ENCODE assay signal across 10 cellular contexts in the genomic region with DNA sequence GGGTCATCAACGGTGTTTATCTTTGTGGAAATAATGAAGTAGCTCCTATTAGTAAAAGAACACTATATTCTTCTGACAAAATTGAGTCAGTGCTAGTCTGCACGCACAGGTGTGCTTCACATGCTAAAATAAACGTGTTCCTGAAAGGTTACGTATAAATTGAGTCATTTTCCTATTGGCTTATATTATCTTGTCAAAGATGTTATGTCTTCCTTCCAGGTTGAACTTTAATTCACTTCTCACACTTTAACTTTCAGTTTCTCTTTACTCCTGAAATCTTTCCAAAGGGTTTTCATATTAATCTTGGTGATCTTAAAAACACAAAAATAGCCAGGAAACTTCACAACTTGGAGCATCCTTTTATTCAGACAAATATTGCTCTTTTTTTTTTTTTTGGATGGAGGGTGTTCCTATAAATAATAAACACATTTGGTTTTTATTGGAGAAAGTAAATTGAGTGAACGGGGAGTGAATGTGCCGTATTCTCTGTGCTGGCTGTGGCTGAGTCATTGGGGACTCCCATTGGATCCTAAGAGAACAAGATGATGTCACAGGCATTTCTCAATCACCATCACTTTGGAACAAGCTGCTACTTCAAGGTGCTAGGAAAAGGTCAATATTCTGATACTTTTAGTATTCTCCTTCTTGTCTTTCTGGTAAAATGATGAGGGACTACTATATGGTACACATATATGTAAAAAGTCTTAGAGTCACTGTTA.
DNase-seq lines count a peak whose midpoint lies in the region; ATAC-seq and TF ChIP-seq lines count a peak whose summit lies in the region.
"Had no signal": no experiment of that assay in that cellular context is flagged by ENCODE, and none has a peak within 500 bp of the region (broad histone marks: within the 10 kb centered on the region; RNA-seq: fewer than 3 reads in every experiment).

No MANE protein-coding gene starts in this region.

- ATAC-seq in left cardiac atrium (peak; percentile 85 to 86), HG03432 (IDR thresholded peaks at IDR 0.05; ENCODE audit: unreplicated experiment) (no peak), GM18909 (IDR thresholded peaks at IDR 0.05; ENCODE audit: poor library complexity, unreplicated experiment) (no peak)

- H3K27me3 ChIP-seq in skeletal muscle satellite cell (ENCODE audit: control insufficient read depth, insufficient read depth, low read length), result no peaks in the 10 kb centered on the region
- H3K27me3 ChIP-seq: testis had no signal

- H3K27ac ChIP-seq in HEK293 (ENCODE audit: extremely low read depth, low read depth, low read length), result no peak overlapping the region
- H3K27ac ChIP-seq: testis had no signal

- peak overlapping the region; percentile 63 for H3K9ac ChIP-seq in skeletal muscle satellite cell (ENCODE audit: low read depth, low read length)

- no peak for TF ChIP-seq CTCF in HEK293 (tag by site-specific recombination; IDR thresholded peaks at IDR 0.05)

- POLR2A ChIA-PET in HEK293 (lab: Yijun Ruan, JAX), result no interaction called here

- no peaks in the 10 kb centered on the region for H3K9me3 ChIP-seq in HEK293 (ENCODE audit: control insufficient read depth, insufficient read depth, low read depth, low read length)
- H3K9me3 ChIP-seq in skeletal muscle satellite cell (replicated peaks; ENCODE audit: low read length), result no peaks in the 10 kb centered on the region
- H3K9me3 ChIP-seq: testis had no signal

- no peak overlapping the region for H3K4me3 ChIP-seq in HEK293 (ENCODE audit: low read depth, low read length)
- H3K4me3 ChIP-seq in skeletal muscle satellite cell (ENCODE audit: low read length), result peak overlapping the region; percentile 65

- H3K4me1 ChIP-seq in HEK293 (ENCODE audit: control insufficient read depth, insufficient read depth, low read length), result no peaks in the 10 kb centered on the region
- peaks cover 23% of the 10 kb centered on the region for H3K4me1 ChIP-seq in skeletal muscle satellite cell (ENCODE audit: control insufficient read depth, insufficient read depth, low read length)
- H3K4me1 ChIP-seq: testis had no signal

- intact Hi-C loops in left cardiac atrium (cut with DNase I), result no loop called here

- H3K36me3 ChIP-seq in HEK293 (ENCODE audit: control insufficient read depth in 2 of 2, insufficient read depth in 1 of 2, low read length in 2 of 2) (no peaks in the 10 kb centered on the region), skeletal muscle satellite cell (ENCODE audit: insufficient read depth, low read length) (no peaks in the 10 kb centered on the region)

- DNase-seq in amniotic epithelial cell (ENCODE audit: low read depth) (peak; percentile 94), left cardiac atrium (peak; percentile 34), NCI-H187 (lab: John Stamatoyannopoulos, UW) (no peak), NOMO-1 (lab: John Stamatoyannopoulos, UW; ENCODE audit: unreplicated experiment in 2 of 2) (no peak)
- DNase-seq: activated CD4-positive, alpha-beta T cell treated with anti-CD3 and anti-CD28 coated beads, Interleukin-2, amount 50 U/mL, for 48 hours; testis had no signal

- CTCF ChIA-PET in HEK293 (lab: Yijun Ruan, JAX), result no interaction called here

- peak overlapping the region; percentile 80 for H3K4me2 ChIP-seq in skeletal muscle satellite cell (ENCODE audit: low read length)

TF ChIP-seq in HEK293, 187 proteins besides CTCF, POLR2A, EP300 and RAD21 (continues in another document):
- TF ChIP-seq ZNF624 (tag by site-specific recombination; IDR thresholded peaks at IDR 0.05), result no peak
- TF ChIP-seq ZNF248 (tag by site-specific recombination; IDR thresholded peaks at IDR 0.05), result no peak
- no peak for TF ChIP-seq ZNF571 (tag by site-specific recombination; IDR thresholded peaks at IDR 0.05)
- no peak for TF ChIP-seq ZFP69B (tag by site-specific recombination; IDR thresholded peaks at IDR 0.05)
- no peak for TF ChIP-seq WT1 (tag by site-specific recombination; IDR thresholded peaks at IDR 0.05)
- TF ChIP-seq, protein P1, sequence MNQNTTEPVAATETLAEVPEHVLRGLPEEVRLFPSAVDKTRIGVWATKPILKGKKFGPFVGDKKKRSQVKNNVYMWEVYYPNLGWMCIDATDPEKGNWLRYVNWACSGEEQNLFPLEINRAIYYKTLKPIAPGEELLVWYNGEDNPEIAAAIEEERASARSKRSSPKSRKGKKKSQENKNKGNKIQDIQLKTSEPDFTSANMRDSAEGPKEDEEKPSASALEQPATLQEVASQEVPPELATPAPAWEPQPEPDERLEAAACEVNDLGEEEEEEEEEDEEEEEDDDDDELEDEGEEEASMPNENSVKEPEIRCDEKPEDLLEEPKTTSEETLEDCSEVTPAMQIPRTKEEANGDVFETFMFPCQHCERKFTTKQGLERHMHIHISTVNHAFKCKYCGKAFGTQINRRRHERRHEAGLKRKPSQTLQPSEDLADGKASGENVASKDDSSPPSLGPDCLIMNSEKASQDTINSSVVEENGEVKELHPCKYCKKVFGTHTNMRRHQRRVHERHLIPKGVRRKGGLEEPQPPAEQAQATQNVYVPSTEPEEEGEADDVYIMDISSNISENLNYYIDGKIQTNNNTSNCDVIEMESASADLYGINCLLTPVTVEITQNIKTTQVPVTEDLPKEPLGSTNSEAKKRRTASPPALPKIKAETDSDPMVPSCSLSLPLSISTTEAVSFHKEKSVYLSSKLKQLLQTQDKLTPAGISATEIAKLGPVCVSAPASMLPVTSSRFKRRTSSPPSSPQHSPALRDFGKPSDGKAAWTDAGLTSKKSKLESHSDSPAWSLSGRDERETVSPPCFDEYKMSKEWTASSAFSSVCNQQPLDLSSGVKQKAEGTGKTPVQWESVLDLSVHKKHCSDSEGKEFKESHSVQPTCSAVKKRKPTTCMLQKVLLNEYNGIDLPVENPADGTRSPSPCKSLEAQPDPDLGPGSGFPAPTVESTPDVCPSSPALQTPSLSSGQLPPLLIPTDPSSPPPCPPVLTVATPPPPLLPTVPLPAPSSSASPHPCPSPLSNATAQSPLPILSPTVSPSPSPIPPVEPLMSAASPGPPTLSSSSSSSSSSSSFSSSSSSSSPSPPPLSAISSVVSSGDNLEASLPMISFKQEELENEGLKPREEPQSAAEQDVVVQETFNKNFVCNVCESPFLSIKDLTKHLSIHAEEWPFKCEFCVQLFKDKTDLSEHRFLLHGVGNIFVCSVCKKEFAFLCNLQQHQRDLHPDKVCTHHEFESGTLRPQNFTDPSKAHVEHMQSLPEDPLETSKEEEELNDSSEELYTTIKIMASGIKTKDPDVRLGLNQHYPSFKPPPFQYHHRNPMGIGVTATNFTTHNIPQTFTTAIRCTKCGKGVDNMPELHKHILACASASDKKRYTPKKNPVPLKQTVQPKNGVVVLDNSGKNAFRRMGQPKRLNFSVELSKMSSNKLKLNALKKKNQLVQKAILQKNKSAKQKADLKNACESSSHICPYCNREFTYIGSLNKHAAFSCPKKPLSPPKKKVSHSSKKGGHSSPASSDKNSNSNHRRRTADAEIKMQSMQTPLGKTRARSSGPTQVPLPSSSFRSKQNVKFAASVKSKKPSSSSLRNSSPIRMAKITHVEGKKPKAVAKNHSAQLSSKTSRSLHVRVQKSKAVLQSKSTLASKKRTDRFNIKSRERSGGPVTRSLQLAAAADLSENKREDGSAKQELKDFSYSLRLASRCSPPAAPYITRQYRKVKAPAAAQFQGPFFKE (tag by site-specific recombination; IDR thresholded peaks at IDR 0.05; ENCODE audit: borderline replicate concordance), result no peak
- no peak for TF ChIP-seq GLI2 (tag by site-specific recombination; IDR thresholded peaks at IDR 0.05; ENCODE audit: borderline replicate concordance, low read depth)
- no peak for TF ChIP-seq ZSCAN16 (tag by site-specific recombination; IDR thresholded peaks at IDR 0.05)
- no peak for TF ChIP-seq ZNF394 (tag by site-specific recombination; IDR thresholded peaks at IDR 0.05; ENCODE audit: borderline replicate concordance)
- peak; percentile 52; the same call in 1 of the 2 replicates for TF ChIP-seq ZNF629 (tag by site-specific recombination; IDR thresholded peaks at IDR 0.05)
- no peak for TF ChIP-seq OVOL3 (tag by site-specific recombination; IDR thresholded peaks at IDR 0.05)
- TF ChIP-seq ZNF521 (tag by site-specific recombination; IDR thresholded peaks at IDR 0.05), result no peak
- no peak for TF ChIP-seq ZFP37 (tag by site-specific recombination; IDR thresholded peaks at IDR 0.05)
- TF ChIP-seq, protein P2, sequence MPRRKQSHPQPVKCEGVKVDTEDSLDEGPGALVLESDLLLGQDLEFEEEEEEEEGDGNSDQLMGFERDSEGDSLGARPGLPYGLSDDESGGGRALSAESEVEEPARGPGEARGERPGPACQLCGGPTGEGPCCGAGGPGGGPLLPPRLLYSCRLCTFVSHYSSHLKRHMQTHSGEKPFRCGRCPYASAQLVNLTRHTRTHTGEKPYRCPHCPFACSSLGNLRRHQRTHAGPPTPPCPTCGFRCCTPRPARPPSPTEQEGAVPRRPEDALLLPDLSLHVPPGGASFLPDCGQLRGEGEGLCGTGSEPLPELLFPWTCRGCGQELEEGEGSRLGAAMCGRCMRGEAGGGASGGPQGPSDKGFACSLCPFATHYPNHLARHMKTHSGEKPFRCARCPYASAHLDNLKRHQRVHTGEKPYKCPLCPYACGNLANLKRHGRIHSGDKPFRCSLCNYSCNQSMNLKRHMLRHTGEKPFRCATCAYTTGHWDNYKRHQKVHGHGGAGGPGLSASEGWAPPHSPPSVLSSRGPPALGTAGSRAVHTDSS (tag by site-specific recombination; IDR thresholded peaks at IDR 0.05), result no peak
- no peak for TF ChIP-seq ZNF426 (tag by site-specific recombination; IDR thresholded peaks at IDR 0.05)
- no peak for TF ChIP-seq SETDB1 (IDR thresholded peaks at IDR 0.05; ENCODE audit: insufficient read length, low read length)
- TF ChIP-seq ZNF112 (tag by site-specific recombination; IDR thresholded peaks at IDR 0.05), result no peak
- no peak for TF ChIP-seq SCRT2 (tag by site-specific recombination; IDR thresholded peaks at IDR 0.05)
- no peak for TF ChIP-seq SALL2 (tag by site-specific recombination; IDR thresholded peaks at IDR 0.05; ENCODE audit: borderline replicate concordance)
- TF ChIP-seq ZBTB21 (tag by site-specific recombination; IDR thresholded peaks at IDR 0.05), result peak; percentile 37; the same call in 1 of the 2 replicates
- no peak for TF ChIP-seq ZNF530 (tag by site-specific recombination; IDR thresholded peaks at IDR 0.05; ENCODE audit: low read depth)
- TF ChIP-seq IKZF3 (tag by site-specific recombination; IDR thresholded peaks at IDR 0.05), result no peak
- peak; percentile 18; the same call in 1 of the 2 replicates for TF ChIP-seq ZNF600 (tag by site-specific recombination; IDR thresholded peaks at IDR 0.05)
- TF ChIP-seq ZNF174 (tag by site-specific recombination; IDR thresholded peaks at IDR 0.05), result no peak
- no peak for TF ChIP-seq GLIS1 (tag by site-specific recombination; IDR thresholded peaks at IDR 0.05)

Comparison
In these comparisons a context has a peak if more than half of its experiments do, and no peak if none do; other contexts are left out.
1. DNase-seq: peak in amniotic epithelial cell (single experiment) and left cardiac atrium (single experiment); none in NCI-H187 (0 of 2) and NOMO-1 (0 of 2).
2. ATAC-seq: peak in left cardiac atrium (2 of 2); none in HG03432 (single experiment) and GM18909 (single experiment).